ENCODE assay signal across 17 cellular contexts in the genomic region with DNA sequence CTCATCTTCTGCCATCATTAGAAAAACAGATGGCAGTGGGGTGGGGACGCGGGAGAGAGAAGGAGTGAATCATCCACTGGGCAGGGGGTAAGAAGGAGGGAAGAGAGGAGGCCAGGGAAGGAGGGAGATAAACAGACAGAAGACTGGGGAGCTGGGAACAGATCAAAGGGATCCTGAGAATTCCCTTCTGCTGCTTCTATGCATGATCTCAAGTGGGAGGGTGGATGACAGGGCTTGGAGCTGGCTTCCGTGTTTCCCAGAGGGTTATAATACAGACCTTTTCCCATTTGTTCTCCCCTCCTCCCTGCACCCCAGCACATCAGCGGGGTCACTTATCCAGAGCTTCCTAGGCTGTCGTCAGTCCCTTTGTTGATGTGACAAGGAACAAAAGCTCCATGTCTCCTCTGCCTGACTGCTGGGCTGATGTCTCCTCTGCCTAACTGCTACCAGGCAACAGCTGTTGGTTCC.
DNase-seq lines count a peak whose midpoint lies in the region; ATAC-seq and TF ChIP-seq lines count a peak whose summit lies in the region.
"Had no signal": no experiment of that assay in that cellular context is flagged by ENCODE, and none has a peak within 500 bp of the region (broad histone marks: within the 10 kb centered on the region; RNA-seq: fewer than 3 reads in every experiment).

No MANE protein-coding gene starts in this region.

- no peaks in the 10 kb centered on the region for H3K9me3 ChIP-seq in neural cell (ENCODE audit: low read length)
- no peaks in the 10 kb centered on the region for H3K9me3 ChIP-seq in vagina
- H3K9me3 ChIP-seq: tibial nerve had no signal

- TF ChIP-seq RAD21 in neural cell (conservative IDR thresholded peaks at IDR 0.05): no peak

- H3K9me2 ChIP-seq in neural cell (ENCODE audit: insufficient read depth, low read length): no peaks in the 10 kb centered on the region

- DNase-seq in NCI-H748 (lab: John Stamatoyannopoulos, UW; ENCODE audit: unreplicated experiment) (peak; percentile 51), NCI-H748 treated with DMSO at 0.1 percent for 48 hours (lab: John Stamatoyannopoulos, UW) (no peak), fibroblast of mammary gland (ENCODE audit: low read depth) (peak; percentile 72), vagina (ENCODE audit: extremely low spot score in 2 of 2) (no peak), NOMO-1 (lab: John Stamatoyannopoulos, UW; ENCODE audit: unreplicated experiment in 2 of 2) (no peak), HuH-7 (ENCODE audit: low spot score) (no peak)
- DNase-seq: activated B cell treated with CpG ODN at 0.5 μM for 24 hours; activated T-cell treated with anti-CD3 and anti-CD28 coated beads, Interleukin-2, amount 50 U/mL, for 1 hour; amniotic stem cell; DND-41; head of caudate nucleus; midbrain; NCI-H510A had no signal

- peaks cover 3% of the 10 kb centered on the region for H3F3A ChIP-seq in neural cell (ENCODE audit: insufficient read depth, low read length, poor library complexity, severe bottlenecking)

- intact Hi-C loops in vagina (cut with DNase I): no loop called here

- H3K9ac ChIP-seq in neural cell (ENCODE audit: low read length): peak overlapping the region; percentile 72

- TF ChIP-seq EP300 in neural cell (conservative IDR thresholded peaks at IDR 0.05; ENCODE audit: poor library complexity, severe bottlenecking): peak; percentile 64

- H3K4me3 ChIP-seq in fibroblast of mammary gland (ENCODE audit: control insufficient read depth, low read depth, low read length): no peak overlapping the region
- H3K4me3 ChIP-seq in neural cell (ENCODE audit: low read length): peak overlapping the region; percentile 40
- H3K4me3 ChIP-seq in vagina: no peak overlapping the region
- H3K4me3 ChIP-seq: tibial nerve had no signal

- no peak for ATAC-seq in HG03280 (IDR thresholded peaks at IDR 0.05; ENCODE audit: unreplicated experiment)
- ATAC-seq: HCT116 had no signal

- H3K4me1 ChIP-seq in vagina: peaks cover 7% of the 10 kb centered on the region

- no peaks in the 10 kb centered on the region for H4K20me1 ChIP-seq in neural cell (ENCODE audit: insufficient read depth)

- no peaks in the 10 kb centered on the region for H3K27me3 ChIP-seq in neural cell (ENCODE audit: insufficient read depth, low read depth, low read length)
- no peaks in the 10 kb centered on the region for H3K27me3 ChIP-seq in vagina
- H3K27me3 ChIP-seq: tibial nerve had no signal

- H2AFZ ChIP-seq in neural cell (ENCODE audit: low read depth, low read length): peak overlapping the region; percentile 74

- no peak for TF ChIP-seq CTCF in fibroblast of mammary gland (conservative IDR thresholded peaks at IDR 0.05; ENCODE audit: control insufficient read depth, insufficient read depth, low read depth, low read length)
- TF ChIP-seq CTCF in neural cell (IDR thresholded peaks at IDR 0.05; ENCODE audit: poor library complexity, severe bottlenecking): no peak
- no peak for TF ChIP-seq CTCF in vagina (IDR thresholded peaks at IDR 0.05)

- TF ChIP-seq POLR2A in vagina (IDR thresholded peaks at IDR 0.05): no peak

- H3K36me3 ChIP-seq in neural cell (ENCODE audit: insufficient read depth, low read length) (no peaks in the 10 kb centered on the region), vagina (no peaks in the 10 kb centered on the region)
- H3K36me3 ChIP-seq: tibial nerve had no signal

- peak overlapping the region; percentile 60 for H3K4me2 ChIP-seq in neural cell (ENCODE audit: low read length)

- no peaks in the 10 kb centered on the region for H3K79me2 ChIP-seq in neural cell (replicated peaks; ENCODE audit: insufficient read depth, low read length)

- H3K27ac ChIP-seq in neural cell (ENCODE audit: low read length) (peak overlapping the region; percentile 97), vagina (peak overlapping the region; percentile 50)
- H3K27ac ChIP-seq: tibial nerve had no signal

TF ChIP-seq in neural cell, 6 proteins besides CTCF, POLR2A, EP300 and RAD21:
- TF ChIP-seq MXI1 (conservative IDR thresholded peaks at IDR 0.05; ENCODE audit: poor library complexity, severe bottlenecking) (no peak), TAF1 (IDR thresholded peaks at IDR 0.05; ENCODE audit: low read depth) (no peak), EZH2 (IDR thresholded peaks at IDR 0.05; ENCODE audit: borderline replicate concordance, insufficient read depth, low read length, poor library complexity, severe bottlenecking) (no peak), SMC3 (conservative IDR thresholded peaks at IDR 0.05; ENCODE audit: poor library complexity) (peak; percentile 3), REST (IDR thresholded peaks at IDR 0.05; ENCODE audit: borderline replicate concordance) (peak; percentile 94), POLR2AphosphoS5 (IDR thresholded peaks at IDR 0.05) (peak; percentile 54)
TF ChIP-seq in neural cell: peak in this region for 3.

Comparison
In these comparisons a context has a peak if more than half of its experiments do, and no peak if none do; other contexts are left out.
1. DNase-seq: peak in NCI-H748 (single experiment) and fibroblast of mammary gland (single experiment); none in NCI-H748 treated with DMSO at 0.1 percent for 48 hours (single experiment), vagina (0 of 2), NOMO-1 (0 of 2) and HuH-7 (single experiment).